In genomic region chr19:45716314-45717130, GRCh38 we compare ENCODE assay signal across 8 cellular contexts. TPM values are rescaled to one million over a fixed set of nuclear protein-coding genes. Genes with fewer than 3 reads are reported as not detected.
DNase-seq lines count a peak whose midpoint lies in the region; ATAC-seq and TF ChIP-seq lines count a peak whose summit lies in the region.

No MANE protein-coding gene starts in this region.

- no peaks in the 10 kb centered on the region for H3K9me1 ChIP-seq in IMR-90 (ENCODE audit: insufficient read depth, low read length)

- H3K18ac ChIP-seq in IMR-90 (ENCODE audit: low read depth, low read length), result peak overlapping the region; percentile 44

- H3K56ac ChIP-seq in IMR-90 (ENCODE audit: extremely low read depth, insufficient read depth, low read length), result peak overlapping the region; percentile 97

- TF ChIP-seq CTCF in C4-2B (conservative IDR thresholded peaks at IDR 0.05) (no peak), IMR-90 (conservative IDR thresholded peaks at IDR 0.05; ENCODE audit: low read depth, low read length) (no peak)

- H3K79me1 ChIP-seq in IMR-90 (ENCODE audit: low read depth in 1 of 2, low read length in 2 of 2), result peaks cover 23 to 80% of the 10 kb centered on the region in 2 experiments

- peak overlapping the region; percentile 95; the same call in 2 of the 3 replicates for H2BK15ac ChIP-seq in IMR-90 (ENCODE audit: low read depth, low read length)

- BruUV-seq in IMR-90 (replicated peaks; lab: Mats Ljungman, UMichigan), result TSS peak; percentile 44

- CTCF ChIA-PET in IMR-90 (lab: Yijun Ruan, JAX), result interaction anchor here (1.3 to 2.0 kb wide), 2 partner anchors 23 to 24 kb away, joined by 4 to 10 read pairs; partner anchors contain the start of genes QPCTL and SNRPD2
- CTCF ChIA-PET in naive thymus-derived CD4-positive, alpha-beta T cell (lab: Charles Lee), result interaction anchor here (0.8 to 4.7 kb wide), 6 partner anchors 14 to 231 kb away, joined by 3 to 33 read pairs (median 6); partner anchors contain the start of genes FBXO46, QPCTL, SIX5 and SNRPD2

- 0 out of 2 replicates have a peak, but pooled peaks have one; percentile 8 for TF ChIP-seq RAD21 in IMR-90 (IDR thresholded peaks at IDR 0.05; ENCODE audit: low read length)

- H3K36me3 Mint-ChIP-seq in naive thymus-derived CD4-positive, alpha-beta T cell, result peaks cover 0 to 20% (median 8%) of the 10 kb centered on the region in 5 donors

- intact Hi-C loops in IMR-90 (cut with micrococcal nuclease), result loop anchor here (1.0 kb wide), 1 partner anchor 54 kb away; no protein-coding TSS in a partner anchor
- intact Hi-C loops in naive thymus-derived CD4-positive, alpha-beta T cell (cut with micrococcal nuclease), result loop anchor here (1.0 to 10.0 kb wide), 17 partner anchors 14 to 1558 kb away; partner anchors contain the start of genes CCDC61 (in 2 of the 2), FBXO46 (in 2 of the 2), IRF2BP1 (in 2 of the 2) and OPA3 (in 2 of the 2)

- H3K4me3 ChIP-seq in IMR-90 (ENCODE audit: insufficient read depth, low read depth, low read length), result peak overlapping the region; percentile 54
- peak overlapping the region; percentile 80 for H3K4me3 ChIP-seq in naive thymus-derived CD4-positive, alpha-beta T cell (ENCODE audit: low read length)

- POLR2A ChIA-PET in IMR-90 (lab: Charles Lee; ENCODE audit: unreplicated experiment), result interaction anchor here (0.5 to 1.0 kb wide), 5 partner anchors 9 to 54 kb away, joined by 3 to 21 read pairs (median 4); partner anchors contain the start of gene FBXO46
- POLR2A ChIA-PET in naive thymus-derived CD4-positive, alpha-beta T cell (lab: Charles Lee), result interaction anchor here (0.6 to 5.1 kb wide), 13 partner anchors 9 to 311 kb away, joined by 3 to 29 read pairs (median 6); partner anchors contain the start of genes DMWD, FBXO46, IRF2BP1 and MYPOP

- peak overlapping the region; percentile 89 to 99 (median 95) for H3K4me3 Mint-ChIP-seq in naive thymus-derived CD4-positive, alpha-beta T cell

- dilution Hi-C loops in IMR-90 (cut with HindIII; ENCODE audit: low sequenced_read_pairs, unreplicated experiment), result no loop called here

- in situ Hi-C loops in IMR-90 (cut with MboI; ENCODE audit: low sequenced_read_pairs), result no loop called here

- H2AFZ ChIP-seq in IMR-90 (replicated peaks; ENCODE audit: low read length, poor library complexity), result peak overlapping the region; percentile 95

- ATAC-seq in IMR-90 (ENCODE audit: low read depth) (0 out of 2 replicates have a peak, but pooled peaks have one; percentile 4), HG03439 (IDR thresholded peaks at IDR 0.05; ENCODE audit: unreplicated experiment) (no peak), HG03432 (IDR thresholded peaks at IDR 0.05; ENCODE audit: unreplicated experiment) (no peak)
- no peak for ATAC-seq in naive thymus-derived CD4-positive, alpha-beta T cell

- DNase-seq in IMR-90 (no peak), erythroblast (lab: John Stamatoyannopoulos, UW) (peak; percentile 52 to 74), NCI-H128 (lab: John Stamatoyannopoulos, UW; ENCODE audit: unreplicated experiment) (no peak)
- peak; percentile 11 for DNase-seq in activated CD4-positive, alpha-beta T cell treated with anti-CD3 and anti-CD28 coated beads, Interleukin-2, amount 50 U/mL, for 1 hour
- peak in 5 of 9 donors; percentile 25 to 43 (median 26) for DNase-seq in naive thymus-derived CD4-positive, alpha-beta T cell

- no peaks in the 10 kb centered on the region for H4K20me1 ChIP-seq in IMR-90 (ENCODE audit: insufficient read depth, low read length)

- H3K36me3 ChIP-seq in IMR-90 (ENCODE audit: control insufficient read depth, insufficient read depth, low read length), result peaks cover 15% of the 10 kb centered on the region
- H3K36me3 ChIP-seq in naive thymus-derived CD4-positive, alpha-beta T cell (ENCODE audit: control insufficient read depth in 2 of 3, insufficient read depth in 3 of 3, low read length in 3 of 3), result peaks cover 0 to 23% (median 0%) of the 10 kb centered on the region in 3 experiments

- peak overlapping the region; percentile 49 for H2BK5ac ChIP-seq in IMR-90 (ENCODE audit: low read depth, low read length, poor library complexity, severe bottlenecking)

- no peaks in the 10 kb centered on the region for H3K9me3 ChIP-seq in IMR-90 (ENCODE audit: control insufficient read depth, insufficient read depth, low read length)
- no peaks in the 10 kb centered on the region for H3K9me3 ChIP-seq in naive thymus-derived CD4-positive, alpha-beta T cell (ENCODE audit: control insufficient read depth in 2 of 3, low read length in 3 of 3)

- no peaks in the 10 kb centered on the region for H3K27me3 ChIP-seq in IMR-90 (ENCODE audit: control insufficient read depth, insufficient read depth, low read length)
- no peaks in the 10 kb centered on the region for H3K27me3 ChIP-seq in naive thymus-derived CD4-positive, alpha-beta T cell (ENCODE audit: control insufficient read depth in 2 of 2, insufficient read depth in 2 of 2, low read length in 2 of 2)

- 0% methylated on average over 6 of the region's 24 CpGs; no CpG with 5 or more reads in 1 of the 2 experiments for WGBS in IMR-90 (ENCODE audit: extremely low coverage in 2 of 2, insufficient read length in 1 of 2), 2 experiments

- TF ChIP-seq POLR2A in IMR-90 (IDR thresholded peaks at IDR 0.05; ENCODE audit: low read depth, low read length) (no peak), erythroblast (IDR thresholded peaks at IDR 0.05; ENCODE audit: low read length) (no peak)

- peak overlapping the region; percentile 98 for H2AK5ac ChIP-seq in IMR-90 (ENCODE audit: low read depth, low read length)

- H3K14ac ChIP-seq in IMR-90 (replicated peaks; ENCODE audit: low read depth, low read length), result peak overlapping the region; percentile 100

- H4K5ac ChIP-seq in IMR-90 (ENCODE audit: low read depth, low read length), result peak overlapping the region; percentile 60

- H3K9me3 Mint-ChIP-seq in naive thymus-derived CD4-positive, alpha-beta T cell, result no peaks in the 10 kb centered on the region

- peaks cover 7% of the 10 kb centered on the region for H3K4me1 ChIP-seq in IMR-90 (ENCODE audit: control insufficient read depth, insufficient read depth, low read length)
- H3K4me1 ChIP-seq in naive thymus-derived CD4-positive, alpha-beta T cell (ENCODE audit: control insufficient read depth in 2 of 2, insufficient read depth in 2 of 2, low read length in 2 of 2), result peaks cover 17 to 26% of the 10 kb centered on the region in 2 donors

- peak overlapping the region; percentile 70; the same call in 1 of the 2 replicates for H2BK20ac ChIP-seq in IMR-90 (ENCODE audit: low read depth, low read length)

- H3K9ac ChIP-seq in IMR-90 (ENCODE audit: low read depth, low read length), result peak overlapping the region; percentile 98

- peak overlapping the region; percentile 100 for H3K23ac ChIP-seq in IMR-90 (ENCODE audit: low read depth, low read length)

- peak overlapping the region; percentile 88 to 97 (median 96) for H3K27ac Mint-ChIP-seq in naive thymus-derived CD4-positive, alpha-beta T cell

- H4K8ac ChIP-seq in IMR-90 (ENCODE audit: low read depth in 2 of 2, low read length in 2 of 2), result peak overlapping the region; percentile 85 to 99

- peaks cover 26 to 52% (median 38%) of the 10 kb centered on the region in 7 donors for H3K4me1 Mint-ChIP-seq in naive thymus-derived CD4-positive, alpha-beta T cell

- H4K91ac ChIP-seq in IMR-90 (ENCODE audit: insufficient read depth, low read depth, low read length), result peak overlapping the region; percentile 91

- H3K27me3 Mint-ChIP-seq in naive thymus-derived CD4-positive, alpha-beta T cell, result no peaks in the 10 kb centered on the region

- H3K27ac ChIP-seq in C4-2B, result peak overlapping the region; percentile 90
- peak overlapping the region; percentile 72 for H3K27ac ChIP-seq in IMR-90 (ENCODE audit: insufficient read depth, low read length)
- peak overlapping the region; percentile 89 for H3K27ac ChIP-seq in naive thymus-derived CD4-positive, alpha-beta T cell (ENCODE audit: low read depth, low read length)

- peak overlapping the region; percentile 98 for H2AK9ac ChIP-seq in IMR-90 (replicated peaks; ENCODE audit: low read depth, low read length, poor library complexity)

- H3K4ac ChIP-seq in IMR-90 (ENCODE audit: low read depth, low read length), result peak overlapping the region; percentile 97

- H3K4me2 ChIP-seq in IMR-90 (ENCODE audit: low read depth, low read length), result peak overlapping the region; percentile 91

- peak overlapping the region; percentile 91 for H2BK120ac ChIP-seq in IMR-90 (ENCODE audit: low read depth, low read length)

RNA-seq across cellular contexts. Expression of gene FBXO46, which starts 14.2 kb away (rescaled TPM):
- 2.2 and 3.0 TPM in 2 replicates for total RNA-seq in IMR-90 (2012; rRNA removed)
- 6.8 and 7.0 TPM in 2 replicates for polyA plus RNA-seq in IMR-90 (2012; rRNA removed)
- 4.4 and 7.9 TPM in 2 replicates for polyA plus RNA-seq in IMR-90 (2012; cell fraction: cytosol; rRNA removed)
- 15.3 and 29.9 TPM in 2 replicates for polyA plus RNA-seq in IMR-90 (2012; cell fraction: nucleus; rRNA removed; ENCODE audit: low replicate concordance)
- total RNA-seq in naive thymus-derived CD4-positive, alpha-beta T cell, result 10 to 100 TPM; 21.2 to 52.9 (median 36.6) TPM
- polyA plus RNA-seq in naive thymus-derived CD4-positive, alpha-beta T cell, result 10 to 100 TPM; 11.1 to 17.5 TPM

RNA-seq across cellular contexts. Expression of gene MEIOSIN, which starts 16.7 kb away (rescaled TPM):
- total RNA-seq in IMR-90 (2012; rRNA removed), result not detected in 2 replicates
- not detected in 2 replicates for polyA plus RNA-seq in IMR-90 (2012; rRNA removed)
- polyA plus RNA-seq in IMR-90 (2012; cell fraction: cytosol; rRNA removed), result not detected in 2 replicates
- polyA plus RNA-seq in IMR-90 (2012; cell fraction: nucleus; rRNA removed; ENCODE audit: low replicate concordance), result not detected in 2 replicates
- not detected for total RNA-seq in naive thymus-derived CD4-positive, alpha-beta T cell
- not detected for polyA plus RNA-seq in naive thymus-derived CD4-positive, alpha-beta T cell

RNA-seq across cellular contexts. Expression of gene QPCTL, which starts 24.1 kb away (rescaled TPM):
- 6.6 and 7.8 TPM in 2 replicates for total RNA-seq in IMR-90 (2012; rRNA removed)
- polyA plus RNA-seq in IMR-90 (2012; rRNA removed), result 11.5 and 12.1 TPM in 2 replicates
- polyA plus RNA-seq in IMR-90 (2012; cell fraction: cytosol; rRNA removed), result 7.4 and 10.5 TPM in 2 replicates
- 14.3 and 20.0 TPM in 2 replicates for polyA plus RNA-seq in IMR-90 (2012; cell fraction: nucleus; rRNA removed; ENCODE audit: low replicate concordance)
- 1 to 10 TPM; 6.1 to 8.9 (median 7.9) TPM for total RNA-seq in naive thymus-derived CD4-positive, alpha-beta T cell
- polyA plus RNA-seq in naive thymus-derived CD4-positive, alpha-beta T cell, result 1 to 10 TPM; 1.2 to 1.9 TPM

RNA-seq across cellular contexts. Expression of gene SNRPD2, which starts 24.8 kb away (rescaled TPM):
- 877 and 974 TPM in 2 replicates for total RNA-seq in IMR-90 (2012; rRNA removed)
- polyA plus RNA-seq in IMR-90 (2012; rRNA removed), result 587 and 623 TPM in 2 replicates
- 388 and 831 TPM in 2 replicates for polyA plus RNA-seq in IMR-90 (2012; cell fraction: cytosol; rRNA removed)
- polyA plus RNA-seq in IMR-90 (2012; cell fraction: nucleus; rRNA removed; ENCODE audit: low replicate concordance), result 88.5 and 316 TPM in 2 replicates
- total RNA-seq in naive thymus-derived CD4-positive, alpha-beta T cell, result 100 to 1,000 TPM; 301 to 537 (median 405) TPM
- polyA plus RNA-seq in naive thymus-derived CD4-positive, alpha-beta T cell, result 1,000 to 10,000 TPM; 1,209 to 1,262 TPM

RNA-seq across cellular contexts. Expression of gene GIPR, which starts 48.5 kb away (rescaled TPM):
- 0.18 and 0.28 TPM in 2 replicates for total RNA-seq in IMR-90 (2012; rRNA removed)
- 0.63 and 1.2 TPM in 2 replicates for polyA plus RNA-seq in IMR-90 (2012; rRNA removed)
- 0.35 and 0.55 TPM in 2 replicates for polyA plus RNA-seq in IMR-90 (2012; cell fraction: cytosol; rRNA removed)
- polyA plus RNA-seq in IMR-90 (2012; cell fraction: nucleus; rRNA removed; ENCODE audit: low replicate concordance), result 13.9 and 14.7 TPM in 2 replicates
- 1 to 10 TPM; 4.6 to 7.4 (median 6.0) TPM for total RNA-seq in naive thymus-derived CD4-positive, alpha-beta T cell
- under 1 TPM in 1 of 2 donors, not detected in 1; 0.15 TPM for polyA plus RNA-seq in naive thymus-derived CD4-positive, alpha-beta T cell

Comparison
In these comparisons a context has a peak if more than half of its experiments do, and no peak if none do; other contexts are left out.
1. DNase-seq: peak in activated CD4-positive, alpha-beta T cell treated with anti-CD3 and anti-CD28 coated beads, Interleukin-2, amount 50 U/mL, for 1 hour (single experiment), erythroblast (2 of 2) and naive thymus-derived CD4-positive, alpha-beta T cell (5 of 9); none in IMR-90 (single experiment) and NCI-H128 (single experiment).
2. Peak in every context shown above with its lines, with median percentiles within 50 percentile points of each other: H3K27ac ChIP-seq.